Comparison of ENCODE assay signal across 14 cellular contexts in genomic region chr5:90293931-90294330, GRCh38.
A peak's percentile ranks its signal among the peaks of the same experiment; 100 is the strongest.
DNase-seq lines count a peak whose midpoint lies in the region; ATAC-seq, FAIRE-seq and TF ChIP-seq lines count a peak whose summit lies in the region.
"Had no signal": no experiment of that assay in that cellular context is flagged by ENCODE, and none has a peak within 500 bp of the region (broad histone marks: within the 10 kb centered on the region; RNA-seq: fewer than 3 reads in every experiment).

No MANE protein-coding gene starts in this region.

- no peaks in the 10 kb centered on the region for H3K36me3 Mint-ChIP-seq in stimulated activated effector memory CD8-positive, alpha-beta T cell treated with anti-CD3 and anti-CD28 coated beads, Interleukin-12 subunit alpha, Interleukin-12 subunit beta, amount 100 ng/mL, for 72 hours
- H3K36me3 Mint-ChIP-seq in MCF 10A (ENCODE audit: insufficient read depth, unreplicated experiment) = no peaks in the 10 kb centered on the region
- H3K36me3 Mint-ChIP-seq: activated naive CD4-positive, alpha-beta T cell treated with anti-CD3 and anti-CD28 coated beads, Interleukin-2, amount 50 U/mL, for 24 hours had no signal

- no peaks in the 10 kb centered on the region for H3K4me1 Mint-ChIP-seq in stimulated activated effector memory CD8-positive, alpha-beta T cell treated with anti-CD3 and anti-CD28 coated beads, Interleukin-12 subunit alpha, Interleukin-12 subunit beta, amount 100 ng/mL, for 72 hours
- no peaks in the 10 kb centered on the region for H3K4me1 Mint-ChIP-seq in MCF 10A (ENCODE audit: insufficient read depth, unreplicated experiment)
- H3K4me1 Mint-ChIP-seq: activated naive CD4-positive, alpha-beta T cell treated with anti-CD3 and anti-CD28 coated beads, Interleukin-2, amount 50 U/mL, for 24 hours had no signal

- intact Hi-C loops in MCF 10A (cut with micrococcal nuclease) = no loop called here

- FAIRE-seq in D721Med (lab: Jason Lieb, UNC) = no peak

- ATAC-seq in stimulated activated effector memory CD8-positive, alpha-beta T cell treated with anti-CD3 and anti-CD28 coated beads, Interleukin-12 subunit alpha, Interleukin-12 subunit beta, amount 100 ng/mL, for 72 hours = no peak
- ATAC-seq: activated CD4-positive, CD25-positive, alpha-beta regulatory T cell treated with anti-CD3 and anti-CD28 coated beads, Interleukin-2, amount 50 U/mL, for 24 hours had no signal

- H3K4me3 Mint-ChIP-seq in stimulated activated effector memory CD8-positive, alpha-beta T cell treated with anti-CD3 and anti-CD28 coated beads, Interleukin-12 subunit alpha, Interleukin-12 subunit beta, amount 100 ng/mL, for 72 hours = no peak overlapping the region
- H3K4me3 Mint-ChIP-seq in MCF 10A (ENCODE audit: unreplicated experiment) = no peak overlapping the region
- H3K4me3 Mint-ChIP-seq: activated naive CD4-positive, alpha-beta T cell treated with anti-CD3 and anti-CD28 coated beads, Interleukin-2, amount 50 U/mL, for 24 hours had no signal

- peaks cover 4% of the 10 kb centered on the region; the same call in 1 of the 2 replicates for H3K4me1 ChIP-seq in HEK293 (ENCODE audit: control insufficient read depth, insufficient read depth, low read length)
- H3K4me1 ChIP-seq: esophagus muscularis mucosa, spleen had no signal

- H3K9me3 Mint-ChIP-seq in stimulated activated effector memory CD8-positive, alpha-beta T cell treated with anti-CD3 and anti-CD28 coated beads, Interleukin-12 subunit alpha, Interleukin-12 subunit beta, amount 100 ng/mL, for 72 hours = no peaks in the 10 kb centered on the region
- H3K9me3 Mint-ChIP-seq in MCF 10A (ENCODE audit: unreplicated experiment) = no peaks in the 10 kb centered on the region
- H3K9me3 Mint-ChIP-seq: activated naive CD4-positive, alpha-beta T cell treated with anti-CD3 and anti-CD28 coated beads, Interleukin-2, amount 50 U/mL, for 24 hours had no signal

- no TSS peak for BruUV-seq in MCF 10A (replicated peaks; lab: Mats Ljungman, UMichigan)

- POLR2A ChIA-PET in HEK293 (lab: Yijun Ruan, JAX) = no interaction called here
- POLR2A ChIA-PET in MCF 10A (lab: Yijun Ruan, JAX) = no interaction called here

- no peak overlapping the region for H3K27ac ChIP-seq in HEK293 (ENCODE audit: extremely low read depth, low read depth, low read length)
- H3K27ac ChIP-seq: coronary artery, esophagus muscularis mucosa, spleen had no signal

- peak; percentile 98 for DNase-seq in A172 (ENCODE audit: low spot score)
- peak; percentile 94 for DNase-seq in astrocyte of the hippocampus (ENCODE audit: low read depth, low spot score)
- peak; percentile 32 for DNase-seq in iPS-NIHi11 (ENCODE audit: low spot score)
- no peak for DNase-seq in stimulated activated effector memory CD8-positive, alpha-beta T cell treated with anti-CD3 and anti-CD28 coated beads, Interleukin-12 subunit alpha, Interleukin-12 subunit beta, amount 100 ng/mL, for 72 hours (ENCODE audit: low spot score in 2 of 2)
- DNase-seq in MCF 10A (ENCODE audit: unreplicated experiment) = no peak
- DNase-seq in D721Med (ENCODE audit: insufficient read length, low spot score) = no peak
- DNase-seq in C1 segment of cervical spinal cord (lab: John Stamatoyannopoulos, UW) = no peak
- DNase-seq: NCI-H1092, spleen had no signal

- H3K4me3 ChIP-seq in HEK293 (ENCODE audit: low read depth, low read length) = no peak overlapping the region
- H3K4me3 ChIP-seq: coronary artery, esophagus muscularis mucosa, spleen had no signal

- peaks cover 53% of the 10 kb centered on the region for H3K27me3 Mint-ChIP-seq in MCF 10A (ENCODE audit: insufficient read depth, unreplicated experiment)

- no peaks in the 10 kb centered on the region for H3K9me3 ChIP-seq in HEK293 (ENCODE audit: control insufficient read depth, insufficient read depth, low read depth, low read length)
- H3K9me3 ChIP-seq: esophagus muscularis mucosa, spleen had no signal

- H3K36me3 ChIP-seq in HEK293 (ENCODE audit: control insufficient read depth in 2 of 2, insufficient read depth in 1 of 2, low read length in 2 of 2) = no peaks in the 10 kb centered on the region
- H3K36me3 ChIP-seq: esophagus muscularis mucosa, spleen had no signal

- TF ChIP-seq CTCF in HEK293 (tag by site-specific recombination; IDR thresholded peaks at IDR 0.05) = no peak
- no peak for TF ChIP-seq CTCF in MCF 10A (IDR thresholded peaks at IDR 0.05; ENCODE audit: unreplicated experiment)
- TF ChIP-seq CTCF in D721Med (IDR thresholded peaks at IDR 0.05; ENCODE audit: insufficient read depth, missing control alignments) = no peak

- H3K27ac Mint-ChIP-seq in stimulated activated effector memory CD8-positive, alpha-beta T cell treated with anti-CD3 and anti-CD28 coated beads, Interleukin-12 subunit alpha, Interleukin-12 subunit beta, amount 100 ng/mL, for 72 hours = no peak overlapping the region
- no peak overlapping the region for H3K27ac Mint-ChIP-seq in MCF 10A (ENCODE audit: low read depth, unreplicated experiment)
- H3K27ac Mint-ChIP-seq: activated naive CD4-positive, alpha-beta T cell treated with anti-CD3 and anti-CD28 coated beads, Interleukin-2, amount 50 U/mL, for 24 hours had no signal

- CTCF ChIA-PET in HEK293 (lab: Yijun Ruan, JAX) = no interaction called here
- CTCF ChIA-PET in MCF 10A (lab: Yijun Ruan, JAX) = no interaction called here

TF ChIP-seq in HEK293, 187 proteins besides CTCF, POLR2A, EP300 and RAD21:
- TF ChIP-seq, protein P1, sequence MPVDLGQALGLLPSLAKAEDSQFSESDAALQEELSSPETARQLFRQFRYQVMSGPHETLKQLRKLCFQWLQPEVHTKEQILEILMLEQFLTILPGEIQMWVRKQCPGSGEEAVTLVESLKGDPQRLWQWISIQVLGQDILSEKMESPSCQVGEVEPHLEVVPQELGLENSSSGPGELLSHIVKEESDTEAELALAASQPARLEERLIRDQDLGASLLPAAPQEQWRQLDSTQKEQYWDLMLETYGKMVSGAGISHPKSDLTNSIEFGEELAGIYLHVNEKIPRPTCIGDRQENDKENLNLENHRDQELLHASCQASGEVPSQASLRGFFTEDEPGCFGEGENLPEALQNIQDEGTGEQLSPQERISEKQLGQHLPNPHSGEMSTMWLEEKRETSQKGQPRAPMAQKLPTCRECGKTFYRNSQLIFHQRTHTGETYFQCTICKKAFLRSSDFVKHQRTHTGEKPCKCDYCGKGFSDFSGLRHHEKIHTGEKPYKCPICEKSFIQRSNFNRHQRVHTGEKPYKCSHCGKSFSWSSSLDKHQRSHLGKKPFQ (tag by site-specific recombination; IDR thresholded peaks at IDR 0.05) = 0 out of 2 replicates have a peak, but pooled peaks have one; percentile 18
- peak; percentile 40; the same call in 1 of the 2 replicates for TF ChIP-seq ZBTB20 (tag by site-specific recombination; IDR thresholded peaks at IDR 0.05)
- TF ChIP-seq ZNF23 (tag by site-specific recombination; IDR thresholded peaks at IDR 0.05; ENCODE audit: borderline replicate concordance) = no peak

Comparison
In these comparisons a context has a peak if more than half of its experiments do, and no peak if none do; other contexts are left out.
1. DNase-seq: peak in A172 (single experiment), astrocyte of the hippocampus (single experiment) and iPS-NIHi11 (single experiment); none in stimulated activated effector memory CD8-positive, alpha-beta T cell treated with anti-CD3 and anti-CD28 coated beads, Interleukin-12 subunit alpha, Interleukin-12 subunit beta, amount 100 ng/mL, for 72 hours (0 of 2), MCF 10A (single experiment), D721Med (single experiment) and C1 segment of cervical spinal cord (0 of 14).